In the genomic region with DNA sequence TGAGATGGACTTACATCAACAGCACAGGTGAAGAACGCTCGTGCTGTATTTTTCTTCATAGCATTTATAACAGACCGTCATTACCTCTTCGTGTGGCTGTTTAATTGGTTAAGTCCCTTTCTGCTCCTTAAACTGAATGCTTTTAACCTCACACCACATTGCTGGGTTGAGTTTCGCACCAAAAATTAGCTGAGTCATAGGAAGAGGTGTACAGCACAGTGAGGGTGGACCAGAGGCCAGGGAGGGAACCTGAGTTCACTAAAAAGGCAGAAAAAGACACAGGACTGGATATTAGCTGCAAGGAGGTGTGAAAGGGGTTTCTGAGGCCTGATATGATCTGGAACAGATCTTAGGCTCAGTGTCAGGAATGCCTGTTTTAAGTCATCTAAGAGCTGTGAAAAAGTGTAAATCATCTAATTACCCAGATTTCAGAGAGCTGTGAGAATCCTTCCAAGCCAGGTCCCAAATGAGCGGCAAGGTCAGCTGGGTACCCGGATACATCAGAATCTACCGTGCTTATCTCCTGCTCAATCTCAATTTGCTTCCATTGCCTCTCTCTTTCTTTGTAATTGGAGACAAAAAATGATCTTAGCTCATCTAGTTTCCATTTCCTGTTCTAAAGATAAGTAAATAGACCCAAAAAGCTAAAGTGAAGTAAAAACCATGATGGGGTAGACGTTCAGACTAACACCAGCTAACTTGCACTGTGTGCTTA, we compare ENCODE assay signal across 1 cellular context.
TF ChIP-seq lines count a peak whose summit lies in the region.

No MANE protein-coding gene starts in this region.

TF ChIP-seq in SK-N-SH, 30 proteins besides CTCF, POLR2A, EP300 and RAD21 (continued from another document):
- TF ChIP-seq JUND (IDR thresholded peaks at IDR 0.05) = no peak
- TF ChIP-seq, protein P1, sequence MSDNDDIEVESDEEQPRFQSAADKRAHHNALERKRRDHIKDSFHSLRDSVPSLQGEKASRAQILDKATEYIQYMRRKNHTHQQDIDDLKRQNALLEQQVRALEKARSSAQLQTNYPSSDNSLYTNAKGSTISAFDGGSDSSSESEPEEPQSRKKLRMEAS (IDR thresholded peaks at IDR 0.05; ENCODE audit: low read depth) = no peak
- no peak for TF ChIP-seq FOSL2 (IDR thresholded peaks at IDR 0.05; ENCODE audit: borderline replicate concordance, low read depth)
- TF ChIP-seq NFIC (IDR thresholded peaks at IDR 0.05; ENCODE audit: borderline replicate concordance) = no peak
- TF ChIP-seq RXRA (IDR thresholded peaks at IDR 0.05; ENCODE audit: borderline replicate concordance, low read depth) = no peak
- no peak for TF ChIP-seq FOXM1 (IDR thresholded peaks at IDR 0.05; ENCODE audit: low read depth)
- TF ChIP-seq MXI1 (IDR thresholded peaks at IDR 0.05; ENCODE audit: low read depth, low read length) = no peak
